Comparison of ENCODE assay signal across 8 cellular contexts in the genomic region with DNA sequence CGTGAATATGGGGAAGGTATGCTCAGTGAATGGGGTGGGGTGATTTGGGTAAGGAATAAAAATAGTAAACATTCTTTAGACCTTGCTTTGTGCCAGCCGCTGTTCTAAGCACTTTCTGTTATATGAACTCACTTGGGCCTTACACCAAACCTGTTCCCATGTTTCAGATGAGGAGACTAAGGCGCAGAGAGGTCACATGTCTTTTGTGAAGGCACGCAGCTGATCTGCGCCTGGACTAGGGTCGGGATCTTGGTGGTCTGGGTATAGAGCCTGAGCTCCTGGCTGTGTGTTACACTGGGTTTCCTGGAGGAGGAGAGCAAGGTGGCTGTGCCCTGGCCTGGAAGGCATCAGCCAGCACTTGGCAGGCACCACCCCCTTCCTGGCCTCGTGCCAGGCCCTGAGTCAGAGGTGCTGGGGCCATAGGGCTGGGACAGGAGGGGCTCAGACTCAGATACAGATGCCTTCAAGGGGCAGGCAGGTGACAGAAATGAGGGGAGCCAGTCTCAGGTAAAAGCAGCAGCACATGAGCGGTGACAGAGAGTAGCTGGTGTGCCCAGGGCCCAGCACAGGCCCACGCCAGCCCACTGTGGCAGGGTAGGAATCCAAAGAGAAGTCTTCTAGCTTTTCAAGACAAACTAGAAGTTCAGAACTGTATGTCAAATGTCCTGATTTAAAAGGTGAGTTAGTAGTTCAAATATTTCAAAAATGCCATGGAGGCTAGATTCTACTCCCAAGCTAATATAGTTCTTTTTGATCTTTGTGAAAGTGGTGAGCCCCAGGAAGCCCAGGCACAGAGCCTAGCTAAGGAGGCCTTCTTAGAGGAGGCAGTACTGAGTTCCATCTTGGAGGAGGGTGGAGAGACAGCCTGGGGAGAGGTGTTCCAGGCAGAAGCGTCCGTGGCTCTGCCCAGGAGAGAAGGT.
DNase-seq lines count a peak whose midpoint lies in the region; ATAC-seq lines count a peak whose summit lies in the region.

No MANE protein-coding gene starts in this region.

- peak; percentile 58 for ATAC-seq in left ventricle myocardium superior
- ATAC-seq in GM21529 (IDR thresholded peaks at IDR 0.05; ENCODE audit: unreplicated experiment) = no peak
- no peak for ATAC-seq in HG02759 (IDR thresholded peaks at IDR 0.05; ENCODE audit: unreplicated experiment)

- intact Hi-C loops in left ventricle myocardium superior (cut with micrococcal nuclease) = no loop called here

- peak; percentile 28 for DNase-seq in GM04504 (ENCODE audit: low read depth)
- peak; percentile 10 for DNase-seq in NCI-H1417 treated with DMSO at 0.1 percent for 48 hours (lab: John Stamatoyannopoulos, UW)
- peak; percentile 77 to 81 for DNase-seq in activated T-cell treated with anti-CD3 and anti-CD28 coated beads, Interleukin-2, amount 50 U/mL, for 48 hours
- peak; percentile 87 for DNase-seq in left ventricle myocardium superior
- DNase-seq in stimulated activated CD4-positive, alpha-beta T cell treated with anti-CD3 and anti-CD28 coated beads, Interleukin-4, amount 100 ng/mL, for 4 hours = peak; percentile 22 to 50
- no peak for DNase-seq in NK-92 (lab: John Stamatoyannopoulos, UW; ENCODE audit: unreplicated experiment)
